Comparison of ENCODE assay signal across 23 cellular contexts in genomic region chr6:165718486-165718885, GRCh38. TPM values are rescaled to one million over a fixed set of nuclear protein-coding genes. Genes with fewer than 3 reads are reported as not detected.
DNase-seq lines count a peak whose midpoint lies in the region; ATAC-seq and TF ChIP-seq lines count a peak whose summit lies in the region.
"Had no signal": no experiment of that assay in that cellular context is flagged by ENCODE, and none has a peak within 500 bp of the region (broad histone marks: within the 10 kb centered on the region; RNA-seq: fewer than 3 reads in every experiment).

No MANE protein-coding gene starts in this region.

- H3K4me1 Mint-ChIP-seq in chondrocyte (ENCODE audit: low read depth) (peaks cover 39% of the 10 kb centered on the region), mesothelial cell of epicardium (peaks cover 21% of the 10 kb centered on the region)
- H3K4me1 Mint-ChIP-seq: activated naive CD4-positive, alpha-beta T cell treated with anti-CD3 and anti-CD28 coated beads, Interleukin-2, amount 50 U/mL, for 24 hours; neural progenitor cell; T-helper 17 cell had no signal

- H3K27ac ChIP-seq in adrenal gland (no peak overlapping the region), OCI-LY7 (ENCODE audit: low read depth, low read length, poor library complexity, severe bottlenecking) (no peak overlapping the region)
- H3K27ac ChIP-seq: left lung, neural progenitor cell, Peyer's patch, psoas muscle, tibial nerve had no signal

- no peak overlapping the region for H3K4me2 ChIP-seq in OCI-LY7 (ENCODE audit: low read length)
- H3K4me2 ChIP-seq: neural progenitor cell had no signal

- POLR2A ChIA-PET in OCI-LY7 (lab: Charles Lee): no interaction called here

- H3K4me3 Mint-ChIP-seq in chondrocyte (ENCODE audit: unreplicated experiment): no peak overlapping the region
- H3K4me3 Mint-ChIP-seq in mesothelial cell of epicardium: no peak overlapping the region
- H3K4me3 Mint-ChIP-seq: activated naive CD4-positive, alpha-beta T cell treated with anti-CD3 and anti-CD28 coated beads, Interleukin-2, amount 50 U/mL, for 24 hours; activated T-cell treated with anti-CD3 and anti-CD28 coated beads, Interleukin-2, amount 50 U/mL, for 72 hours; neural progenitor cell; T-helper 17 cell had no signal

- no peak for TF ChIP-seq POLR2A in adrenal gland (IDR thresholded peaks at IDR 0.05)

- H3K27me3 ChIP-seq in adrenal gland: no peaks in the 10 kb centered on the region
- H3K27me3 ChIP-seq: left lung, neural progenitor cell, Peyer's patch, tibial nerve had no signal

- peaks cover 8% of the 10 kb centered on the region for H3K27me3 Mint-ChIP-seq in chondrocyte (ENCODE audit: low read depth)
- H3K27me3 Mint-ChIP-seq in mesothelial cell of epicardium (ENCODE audit: low read depth): peaks cover 26% of the 10 kb centered on the region

- H3K4me3 ChIP-seq in adrenal gland: no peak overlapping the region
- no peak overlapping the region for H3K4me3 ChIP-seq in OCI-LY7 (ENCODE audit: low read depth, low read length, poor library complexity, severe bottlenecking)
- H3K4me3 ChIP-seq: left lung, neural progenitor cell, Peyer's patch, psoas muscle, tibial nerve had no signal

- CTCF ChIA-PET in OCI-LY7 (lab: Charles Lee; ENCODE audit: unreplicated experiment): no interaction called here

- H3K9me3 Mint-ChIP-seq in chondrocyte (ENCODE audit: low read depth) (no peaks in the 10 kb centered on the region), mesothelial cell of epicardium (no peaks in the 10 kb centered on the region)
- H3K9me3 Mint-ChIP-seq: activated naive CD4-positive, alpha-beta T cell treated with anti-CD3 and anti-CD28 coated beads, Interleukin-2, amount 50 U/mL, for 24 hours; activated T-cell treated with anti-CD3 and anti-CD28 coated beads, Interleukin-2, amount 50 U/mL, for 72 hours; neural progenitor cell had no signal

- no peak overlapping the region for H2AFZ ChIP-seq in OCI-LY7 (ENCODE audit: low read length)
- H2AFZ ChIP-seq: neural progenitor cell had no signal

- intact Hi-C loops in adrenal gland (cut with DNase I) (no loop called here), OCI-LY7 (cut with micrococcal nuclease; ENCODE audit: unreplicated experiment) (no loop called here)

- H3K9me3 ChIP-seq in adrenal gland (replicated peaks in 1 of 3) (no peaks in the 10 kb centered on the region), OCI-LY7 (ENCODE audit: low read length) (no peaks in the 10 kb centered on the region)
- H3K9me3 ChIP-seq: left lung, Peyer's patch, psoas muscle, tibial nerve had no signal

- TF ChIP-seq CTCF in chondrocyte (IDR thresholded peaks at IDR 0.05) (no peak), mesothelial cell of epicardium (IDR thresholded peaks at IDR 0.05; ENCODE audit: unreplicated experiment) (no peak), adrenal gland (IDR thresholded peaks at IDR 0.05) (no peak), OCI-LY7 (conservative IDR thresholded peaks at IDR 0.05; ENCODE audit: low read length) (no peak)

- no peak for ATAC-seq in GM21447 (IDR thresholded peaks at IDR 0.05; ENCODE audit: unreplicated experiment)
- ATAC-seq: activated T-cell treated with anti-CD3 and anti-CD28 coated beads, Interleukin-2, amount 50 U/mL, for 72 hours; left lung; psoas muscle; T-helper 17 cell had no signal

- H3K4me1 ChIP-seq in adrenal gland (replicated peaks in 1 of 2) (no peaks in the 10 kb centered on the region), OCI-LY7 (ENCODE audit: insufficient read depth, low read length, poor library complexity, severe bottlenecking) (no peaks in the 10 kb centered on the region)
- H3K4me1 ChIP-seq: left lung, neural progenitor cell, Peyer's patch, psoas muscle, tibial nerve had no signal

- H3K9me2 ChIP-seq in OCI-LY7 (ENCODE audit: insufficient read depth, low read length): no peaks in the 10 kb centered on the region

- 48 to 56% (median 53%) methylated on average over 4 of the region's 4 CpGs for WGBS in adrenal gland, 4 donors

- H3K27ac Mint-ChIP-seq in chondrocyte (ENCODE audit: unreplicated experiment) (peak overlapping the region; percentile 76), mesothelial cell of epicardium (peak overlapping the region; percentile 40)
- H3K27ac Mint-ChIP-seq: activated naive CD4-positive, alpha-beta T cell treated with anti-CD3 and anti-CD28 coated beads, Interleukin-2, amount 50 U/mL, for 24 hours; activated T-cell treated with anti-CD3 and anti-CD28 coated beads, Interleukin-2, amount 50 U/mL, for 72 hours; neural progenitor cell; T-helper 17 cell had no signal

- H3K36me3 ChIP-seq in adrenal gland (replicated peaks in 1 of 2): no peaks in the 10 kb centered on the region
- H3K36me3 ChIP-seq in OCI-LY7 (ENCODE audit: insufficient read depth, low read length): no peaks in the 10 kb centered on the region
- H3K36me3 ChIP-seq: left lung, neural progenitor cell, Peyer's patch, tibial nerve had no signal

- peak; percentile 47 for DNase-seq in A172 (ENCODE audit: low spot score)
- DNase-seq in HT1080 (ENCODE audit: low read depth): peak; percentile 15
- DNase-seq in chondrocyte (ENCODE audit: low spot score): no peak
- no peak for DNase-seq in mesothelial cell of epicardium (ENCODE audit: low spot score in 2 of 2, unreplicated experiment in 2 of 2)
- no peak for DNase-seq in adrenal gland
- DNase-seq in GF-D8 (lab: John Stamatoyannopoulos, UW): no peak
- no peak for DNase-seq in OCI-LY7 (ENCODE audit: low spot score)
- DNase-seq: activated CD4-positive, alpha-beta T cell treated with anti-CD3 and anti-CD28 coated beads for 4 hours; activated T-cell treated with anti-CD3 and anti-CD28 coated beads, Interleukin-2, amount 50 U/mL, for 72 hours; C1 segment of cervical spinal cord; EL; left lung; NCI-H1105 treated with DMSO at 0.1 percent for 48 hours; Peyer's patch; psoas muscle; stimulated activated CD4-positive, alpha-beta T cell treated with anti-CD3 and anti-CD28 coated beads, Interleukin-4, amount 100 ng/mL, for 1 hour; stimulated activated naive CD4-positive, alpha-beta T cell treated with Interleukin-2 at 50 U/mL for 16 hours; T-helper 17 cell had no signal

- no peaks in the 10 kb centered on the region for H4K20me1 ChIP-seq in OCI-LY7 (ENCODE audit: insufficient read depth, low read length)

- no peaks in the 10 kb centered on the region for H3K36me3 Mint-ChIP-seq in chondrocyte (ENCODE audit: low read depth)
- H3K36me3 Mint-ChIP-seq in mesothelial cell of epicardium: no peaks in the 10 kb centered on the region
- H3K36me3 Mint-ChIP-seq: activated naive CD4-positive, alpha-beta T cell treated with anti-CD3 and anti-CD28 coated beads, Interleukin-2, amount 50 U/mL, for 24 hours; neural progenitor cell had no signal

- no TSS peak for BruUV-seq in OCI-LY7 (replicated peaks; lab: Mats Ljungman, UMichigan)

- no peaks in the 10 kb centered on the region for H3K79me2 ChIP-seq in OCI-LY7 (ENCODE audit: insufficient read depth, low read depth, low read length)

RNA-seq across cellular contexts. Expression of gene PDE10A, which starts 55.4 kb away (rescaled TPM):
- total RNA-seq in A172 (2014; rRNA removed; shearing (Covaris generic)): 12.1 and 13.9 TPM in 2 replicates
- total RNA-seq in HT1080 (2014; rRNA removed; shearing (Covaris generic)): 2.9 and 4.4 TPM in 2 replicates
- 4.9 and 6.7 TPM in 2 replicates for polyA plus RNA-seq in HT1080 (2015; cell fraction: cytosol; rRNA removed)
- polyA plus RNA-seq in HT1080 (2015; cell fraction: nucleus; rRNA removed): 7.7 and 8.5 TPM in 2 replicates
- 10.4 to 14.3 TPM (median 13.7 TPM) in 3 replicates for total RNA-seq in chondrocyte
- total RNA-seq in mesothelial cell of epicardium: 12.8 to 14.3 TPM (median 13.0 TPM) in 3 replicates
- total RNA-seq in adrenal gland: 100 to 1,000 TPM in 1 of 8 donors, 10 to 100 TPM in 3, 1 to 10 TPM in 4; 4.0 to 199 (median 17.4) TPM
- polyA plus RNA-seq in adrenal gland: 10 to 100 TPM in 2 of 3 donors, 1 to 10 TPM in 1; 7.2 to 86.5 (median 53.3) TPM
- total RNA-seq in OCI-LY7 (2014; rRNA removed; shearing (Covaris generic)): not detected in 2 replicates
- total RNA-seq in OCI-LY7 (2022): not detected in 2 replicates
- total RNA-seq: activated CD8-positive, alpha-beta memory T cell treated with anti-CD3 and anti-CD28 coated beads for 36 hours; activated T-cell treated with anti-CD3 and anti-CD28 coated beads, Interleukin-2, amount 50 U/mL, for 72 hours had no signal

Comparison
In these comparisons a context has a peak if more than half of its experiments do, and no peak if none do; other contexts are left out.
1. DNase-seq: peak in A172 (single experiment) and HT1080 (single experiment); none in chondrocyte (single experiment), mesothelial cell of epicardium (0 of 2), adrenal gland (0 of 7), GF-D8 (single experiment) and OCI-LY7 (single experiment).